Comparison of ENCODE assay signal across 18 cellular contexts in the genomic region with DNA sequence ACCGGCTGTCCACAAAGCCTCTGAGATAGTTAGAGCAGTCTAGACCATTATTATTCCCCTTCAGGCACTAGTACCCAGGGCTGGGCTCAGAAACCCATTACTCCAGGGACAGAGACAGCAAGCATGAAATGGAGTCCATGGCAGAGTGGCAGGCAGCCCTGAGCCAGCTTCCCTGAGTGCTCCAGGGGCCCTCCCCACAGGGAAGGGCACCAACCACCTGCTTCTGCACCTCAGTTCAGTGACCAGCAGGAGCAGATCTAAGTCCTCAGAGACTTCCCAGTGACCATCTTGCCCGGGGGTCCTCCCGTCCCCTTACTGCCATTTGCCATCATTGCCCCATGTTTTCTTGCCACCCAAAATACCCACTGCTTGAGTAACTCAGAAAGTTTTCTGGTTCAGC.
"Had no signal": no experiment of that assay in that cellular context is flagged by ENCODE, and none has a peak within 500 bp of the region (broad histone marks: within the 10 kb centered on the region; RNA-seq: fewer than 3 reads in every experiment).

No MANE protein-coding gene starts in this region.

- H3K27me3 Mint-ChIP-seq: activated B cell treated with CpG ODN at 0.5 μM for 24 hours; activated CD8-positive, alpha-beta T cell treated with anti-CD3 and anti-CD28 coated beads for 36 hours; brain; central memory CD8-positive, alpha-beta T cell; natural killer cell treated with Interleukin-12 subunit alpha and Interleukin-12 subunit beta and Interleukin-15 and Interleukin-18, amount 100 ng/mL, for 72 hours; T-helper 17 cell had no signal

- H3K4me3 ChIP-seq: esophagus squamous epithelium, right lobe of liver, tibial nerve had no signal

- H3K36me3 Mint-ChIP-seq: activated naive CD4-positive, alpha-beta T cell treated with anti-CD3 and anti-CD28 coated beads, Interleukin-2, amount 50 U/mL, for 72 hours; brain; immature natural killer cell; natural killer cell treated with Interleukin-12 subunit alpha and Interleukin-12 subunit beta and Interleukin-15 and Interleukin-18, amount 100 ng/mL, for 72 hours had no signal

- H3K27ac Mint-ChIP-seq: activated B cell treated with CpG ODN at 0.5 μM for 24 hours; activated CD8-positive, alpha-beta T cell treated with anti-CD3 and anti-CD28 coated beads for 36 hours; T-helper 17 cell had no signal

- DNase-seq: activated B cell treated with CpG ODN at 0.5 μM for 24 hours; activated CD4-positive, alpha-beta T cell treated with anti-CD3 and anti-CD28 coated beads for 48 hours; activated CD8-positive, alpha-beta memory T cell treated with anti-CD3 and anti-CD28 coated beads, Interleukin-2, amount 50 U/mL, for 4 hours; activated CD8-positive, alpha-beta T cell treated with anti-CD3 and anti-CD28 coated beads for 36 hours; activated effector memory CD4-positive, alpha-beta T cell treated with anti-CD3 and anti-CD28 coated beads, Interleukin-2, amount 50 U/mL, for 16 hours; activated T-cell treated with anti-CD3 and anti-CD28 coated beads, Interleukin-2, amount 50 U/mL, for 48 hours; effector CD8-positive, alpha-beta T cell; esophagus squamous epithelium; immature natural killer cell; left colon; mesendoderm; T-helper 17 cell had no signal

- H3K27me3 ChIP-seq: esophagus squamous epithelium, right lobe of liver, tibial nerve had no signal

- H3K36me3 ChIP-seq: esophagus squamous epithelium, right lobe of liver, tibial nerve had no signal

- H3K9me3 ChIP-seq: esophagus squamous epithelium, right lobe of liver, tibial nerve had no signal

- H3K4me1 ChIP-seq: right lobe of liver had no signal

- H3K4me1 Mint-ChIP-seq: central memory CD8-positive, alpha-beta T cell; T-helper 17 cell had no signal

- ATAC-seq: activated CD8-positive, alpha-beta T cell treated with anti-CD3 and anti-CD28 coated beads for 36 hours; activated naive CD4-positive, alpha-beta T cell treated with anti-CD3 and anti-CD28 coated beads, Interleukin-2, amount 50 U/mL, for 72 hours; left colon; natural killer cell treated with Interleukin-12 subunit alpha and Interleukin-12 subunit beta and Interleukin-15 and Interleukin-18, amount 100 ng/mL, for 72 hours; T-helper 17 cell had no signal

- H3K4me3 Mint-ChIP-seq: activated B cell treated with CpG ODN at 0.5 μM for 24 hours; activated CD8-positive, alpha-beta T cell treated with anti-CD3 and anti-CD28 coated beads for 36 hours; central memory CD8-positive, alpha-beta T cell; immature natural killer cell; T-helper 17 cell had no signal

- H3K9me3 Mint-ChIP-seq: activated B cell treated with CpG ODN at 0.5 μM for 24 hours; activated CD8-positive, alpha-beta T cell treated with anti-CD3 and anti-CD28 coated beads for 36 hours; activated naive CD4-positive, alpha-beta T cell treated with anti-CD3 and anti-CD28 coated beads, Interleukin-2, amount 50 U/mL, for 72 hours; brain; central memory CD8-positive, alpha-beta T cell; natural killer cell treated with Interleukin-12 subunit alpha and Interleukin-12 subunit beta and Interleukin-15 and Interleukin-18, amount 100 ng/mL, for 72 hours had no signal

- H3K27ac ChIP-seq: esophagus squamous epithelium, tibial nerve had no signal
